1 cellular context compared by ENCODE assay signal in genomic region chr3:74613566-74613965, GRCh38.
TF ChIP-seq lines count a peak whose summit lies in the region.

No MANE protein-coding gene starts in this region.

TF ChIP-seq in GM23338, 12 proteins besides CTCF, POLR2A, EP300 and RAD21 (continued from another document):
- TF ChIP-seq REST (IDR thresholded peaks at IDR 0.05; ENCODE audit: unreplicated experiment) (no peak), CREB1 (CRISPR knock-in tag; IDR thresholded peaks at IDR 0.05; ENCODE audit: low read depth) (no peak)
TF ChIP-seq in GM23338: peak in this region for 1.
